In genomic region chr2:12119841-12120240, GRCh38 we compare ENCODE assay signal across 20 cellular contexts.
A peak's percentile ranks its signal among the peaks of the same experiment; 100 is the strongest.
DNase-seq lines count a peak whose midpoint lies in the region; ATAC-seq and TF ChIP-seq lines count a peak whose summit lies in the region.
"Had no signal": no experiment of that assay in that cellular context is flagged by ENCODE, and none has a peak within 500 bp of the region (broad histone marks: within the 10 kb centered on the region; RNA-seq: fewer than 3 reads in every experiment).

No MANE protein-coding gene starts in this region.

- TF ChIP-seq POLR2A in right lobe of liver (IDR thresholded peaks at IDR 0.05): no peak

- no peak overlapping the region for H3K27ac Mint-ChIP-seq in HFFc6
- H3K27ac Mint-ChIP-seq: activated CD4-positive, alpha-beta T cell treated with anti-CD3 and anti-CD28 coated beads, Interleukin-2, amount 10 ng/mL, durations not matched to agents 7 days and 5 days; CD8-positive, alpha-beta memory T cell had no signal

- TF ChIP-seq CTCF in HFFc6 (IDR thresholded peaks at IDR 0.05) (no peak), foreskin fibroblast (IDR thresholded peaks at IDR 0.05; ENCODE audit: low read depth, low read length) (no peak), right lobe of liver (IDR thresholded peaks at IDR 0.05) (no peak)

- ATAC-seq in SK-N-SH treated with all-trans-retinoic acid at 6 μM for 48 hours (peak; percentile 37; the same call in 2 of the 3 replicates), right lobe of liver (no peak), HG02884 (IDR thresholded peaks at IDR 0.05; ENCODE audit: unreplicated experiment) (no peak)
- ATAC-seq: gastroesophageal sphincter had no signal

- no peaks in the 10 kb centered on the region for H3K36me3 Mint-ChIP-seq in HFFc6 (ENCODE audit: low read depth)
- H3K36me3 Mint-ChIP-seq: CD8-positive, alpha-beta memory T cell had no signal

- H3K27me3 Mint-ChIP-seq in HFFc6 (ENCODE audit: insufficient read depth): no peaks in the 10 kb centered on the region; the same call in 1 of the 2 replicates
- H3K27me3 Mint-ChIP-seq: activated CD4-positive, alpha-beta T cell treated with anti-CD3 and anti-CD28 coated beads, Interleukin-2, amount 10 ng/mL, durations not matched to agents 7 days and 5 days had no signal

- H3K27ac ChIP-seq in right lobe of liver: no peak overlapping the region
- H3K27ac ChIP-seq: gastroesophageal sphincter, thyroid gland had no signal

- H3K27me3 ChIP-seq in right lobe of liver: no peaks in the 10 kb centered on the region
- H3K27me3 ChIP-seq: gastroesophageal sphincter, thyroid gland had no signal

- no peak overlapping the region for H3K4me3 ChIP-seq in foreskin fibroblast (ENCODE audit: low read depth in 1 of 2, low read length in 2 of 2)
- no peak overlapping the region for H3K4me3 ChIP-seq in right lobe of liver
- H3K4me3 ChIP-seq: gastroesophageal sphincter, thyroid gland had no signal

- no peaks in the 10 kb centered on the region for H3K4me1 Mint-ChIP-seq in HFFc6 (ENCODE audit: low read depth)
- H3K4me1 Mint-ChIP-seq: activated CD4-positive, alpha-beta T cell treated with anti-CD3 and anti-CD28 coated beads, Interleukin-2, amount 10 ng/mL, durations not matched to agents 7 days and 5 days; CD8-positive, alpha-beta memory T cell had no signal

- no peaks in the 10 kb centered on the region for H3K9me3 ChIP-seq in right lobe of liver
- H3K9me3 ChIP-seq: gastroesophageal sphincter, thyroid gland had no signal

- no peaks in the 10 kb centered on the region for H3K36me3 ChIP-seq in right lobe of liver
- H3K36me3 ChIP-seq: gastroesophageal sphincter, thyroid gland had no signal

- intact Hi-C loops in right lobe of liver (cut with DNase I): no loop called here

- no peak overlapping the region for H3K4me3 Mint-ChIP-seq in HFFc6
- H3K4me3 Mint-ChIP-seq: activated CD4-positive, alpha-beta T cell treated with anti-CD3 and anti-CD28 coated beads, Interleukin-2, amount 10 ng/mL, durations not matched to agents 7 days and 5 days; CD8-positive, alpha-beta memory T cell had no signal

- DNase-seq in AG08396 (ENCODE audit: low spot score) (peak; percentile 15), HFFc6 (peak; percentile 60), foreskin fibroblast (peak; percentile 64 to 78), right lobe of liver (no peak), ureter (ENCODE audit: low spot score) (no peak), C1 segment of cervical spinal cord (lab: John Stamatoyannopoulos, UW) (no peak)
- DNase-seq: ACHN; activated CD4-positive, alpha-beta T cell treated with anti-CD3 and anti-CD28 coated beads, Interleukin-2, amount 10 ng/mL, durations not matched to agents 7 days and 5 days; activated naive CD4-positive, alpha-beta T cell; anterior cingulate cortex; CD8-positive, alpha-beta memory T cell; DMS79 treated with DMSO at 0.1 percent for 48 hours; H7; NCI-H1417 treated with DMSO at 0.1 percent for 48 hours; NCI-H2227 treated with DMSO at 0.1 percent for 48 hours; stimulated activated CD4-positive, alpha-beta T cell treated with anti-CD3 and anti-CD28 coated beads, Interleukin-12 subunit alpha, Interleukin-12 subunit beta, amount 100 ng/mL, for 4 hours; thyroid gland had no signal

- H3K4me1 ChIP-seq in right lobe of liver: no peaks in the 10 kb centered on the region
- H3K4me1 ChIP-seq: gastroesophageal sphincter, thyroid gland had no signal

- H3K9me3 Mint-ChIP-seq in HFFc6: no peaks in the 10 kb centered on the region
- H3K9me3 Mint-ChIP-seq: CD8-positive, alpha-beta memory T cell had no signal

TF ChIP-seq in SK-N-SH treated with all-trans-retinoic acid at 6 μM for 48 hours, 23 proteins besides CTCF, POLR2A, EP300 and RAD21:
- TF ChIP-seq ZC3H10 (CRISPR knock-in tag; IDR thresholded peaks at IDR 0.05) (no peak), ARNTL (CRISPR knock-in tag; IDR thresholded peaks at IDR 0.05; ENCODE audit: borderline replicate concordance, low read depth) (no peak), ESRRG (CRISPR knock-in tag; IDR thresholded peaks at IDR 0.05) (no peak), CSRNP3 (CRISPR knock-in tag; IDR thresholded peaks at IDR 0.05) (no peak), BACH2 (CRISPR knock-in tag; IDR thresholded peaks at IDR 0.05; ENCODE audit: borderline replicate concordance) (no peak), ZNF70 (CRISPR knock-in tag; IDR thresholded peaks at IDR 0.05) (no peak), ZNF565 (CRISPR knock-in tag; conservative IDR thresholded peaks at IDR 0.05; ENCODE audit: low read depth) (no peak)
TF ChIP-seq in SK-N-SH treated with all-trans-retinoic acid at 6 μM for 48 hours: peak in this region for 0.

Comparison
In these comparisons a context has a peak if more than half of its experiments do, and no peak if none do; other contexts are left out.
1. DNase-seq: peak in AG08396 (single experiment), HFFc6 (single experiment) and foreskin fibroblast (2 of 2); none in right lobe of liver (0 of 3), ureter (single experiment) and C1 segment of cervical spinal cord (0 of 14).